2 cellular contexts compared by ENCODE assay signal in the genomic region with DNA sequence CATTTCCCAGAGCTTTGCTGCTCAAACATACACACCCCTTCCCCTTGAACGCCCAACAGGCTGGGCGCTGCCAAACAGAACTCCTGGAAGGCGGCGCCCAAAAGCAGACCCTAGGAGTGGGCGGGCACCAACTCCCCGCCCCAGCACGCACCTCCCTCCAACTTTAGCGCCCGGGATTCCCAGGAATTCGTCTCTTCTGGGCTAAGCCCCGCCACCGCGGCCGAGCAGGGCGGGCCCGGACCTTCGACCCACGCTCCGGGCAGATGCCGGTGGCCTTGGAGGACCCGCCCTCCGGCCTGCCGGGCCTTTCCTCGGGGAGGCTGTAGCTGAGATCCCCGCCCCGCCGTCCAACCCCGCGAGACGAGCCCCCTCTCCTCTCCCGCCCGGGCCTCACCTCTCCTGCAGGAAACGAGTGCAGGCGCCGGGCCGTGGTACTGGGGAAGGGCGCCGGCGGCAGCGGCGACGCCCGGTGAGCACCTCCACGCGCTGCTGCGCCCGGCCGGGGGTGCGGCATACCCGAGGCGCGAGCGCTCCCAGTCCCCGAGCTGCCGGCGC.
TF ChIP-seq lines count a peak whose summit lies in the region.

No MANE protein-coding gene starts in this region.

TF ChIP-seq in HEK293, 187 proteins besides CTCF, POLR2A, EP300 and RAD21 (continued from another document and continues in another):
- TF ChIP-seq GLIS2 (tag by site-specific recombination; IDR thresholded peaks at IDR 0.05) = peak; percentile 39; the same call in 1 of the 2 replicates
- no peak for TF ChIP-seq TCF7L2 (IDR thresholded peaks at IDR 0.05; ENCODE audit: borderline replicate concordance, low read depth, low read length)
- TF ChIP-seq ZNF621 (tag by site-specific recombination; IDR thresholded peaks at IDR 0.05) = no peak
- peak; percentile 87 for TF ChIP-seq KLF10 (tag by site-specific recombination; IDR thresholded peaks at IDR 0.05)
- TF ChIP-seq, protein P1, sequence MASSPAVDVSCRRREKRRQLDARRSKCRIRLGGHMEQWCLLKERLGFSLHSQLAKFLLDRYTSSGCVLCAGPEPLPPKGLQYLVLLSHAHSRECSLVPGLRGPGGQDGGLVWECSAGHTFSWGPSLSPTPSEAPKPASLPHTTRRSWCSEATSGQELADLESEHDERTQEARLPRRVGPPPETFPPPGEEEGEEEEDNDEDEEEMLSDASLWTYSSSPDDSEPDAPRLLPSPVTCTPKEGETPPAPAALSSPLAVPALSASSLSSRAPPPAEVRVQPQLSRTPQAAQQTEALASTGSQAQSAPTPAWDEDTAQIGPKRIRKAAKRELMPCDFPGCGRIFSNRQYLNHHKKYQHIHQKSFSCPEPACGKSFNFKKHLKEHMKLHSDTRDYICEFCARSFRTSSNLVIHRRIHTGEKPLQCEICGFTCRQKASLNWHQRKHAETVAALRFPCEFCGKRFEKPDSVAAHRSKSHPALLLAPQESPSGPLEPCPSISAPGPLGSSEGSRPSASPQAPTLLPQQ (tag by site-specific recombination; IDR thresholded peaks at IDR 0.05) = 0 out of 2 replicates have a peak, but pooled peaks have one; percentile 1
- TF ChIP-seq, protein P2, sequence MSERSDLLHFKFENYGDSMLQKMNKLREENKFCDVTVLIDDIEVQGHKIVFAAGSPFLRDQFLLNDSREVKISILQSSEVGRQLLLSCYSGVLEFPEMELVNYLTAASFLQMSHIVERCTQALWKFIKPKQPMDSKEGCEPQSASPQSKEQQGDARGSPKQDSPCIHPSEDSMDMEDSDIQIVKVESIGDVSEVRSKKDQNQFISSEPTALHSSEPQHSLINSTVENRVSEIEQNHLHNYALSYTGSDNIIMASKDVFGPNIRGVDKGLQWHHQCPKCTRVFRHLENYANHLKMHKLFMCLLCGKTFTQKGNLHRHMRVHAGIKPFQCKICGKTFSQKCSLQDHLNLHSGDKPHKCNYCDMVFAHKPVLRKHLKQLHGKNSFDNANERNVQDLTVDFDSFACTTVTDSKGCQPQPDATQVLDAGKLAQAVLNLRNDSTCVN (tag by site-specific recombination; optimal IDR thresholded peaks at IDR 0.05) = peak; percentile 67
- peak; percentile 82 for TF ChIP-seq ZNF335 (tag by site-specific recombination; conservative IDR thresholded peaks at IDR 0.05)
- TF ChIP-seq ZBTB20 (tag by site-specific recombination; IDR thresholded peaks at IDR 0.05) = peak; percentile 92
- TF ChIP-seq KLF1 (tag by site-specific recombination; IDR thresholded peaks at IDR 0.05) = peak; percentile 89
- TF ChIP-seq, protein P3, sequence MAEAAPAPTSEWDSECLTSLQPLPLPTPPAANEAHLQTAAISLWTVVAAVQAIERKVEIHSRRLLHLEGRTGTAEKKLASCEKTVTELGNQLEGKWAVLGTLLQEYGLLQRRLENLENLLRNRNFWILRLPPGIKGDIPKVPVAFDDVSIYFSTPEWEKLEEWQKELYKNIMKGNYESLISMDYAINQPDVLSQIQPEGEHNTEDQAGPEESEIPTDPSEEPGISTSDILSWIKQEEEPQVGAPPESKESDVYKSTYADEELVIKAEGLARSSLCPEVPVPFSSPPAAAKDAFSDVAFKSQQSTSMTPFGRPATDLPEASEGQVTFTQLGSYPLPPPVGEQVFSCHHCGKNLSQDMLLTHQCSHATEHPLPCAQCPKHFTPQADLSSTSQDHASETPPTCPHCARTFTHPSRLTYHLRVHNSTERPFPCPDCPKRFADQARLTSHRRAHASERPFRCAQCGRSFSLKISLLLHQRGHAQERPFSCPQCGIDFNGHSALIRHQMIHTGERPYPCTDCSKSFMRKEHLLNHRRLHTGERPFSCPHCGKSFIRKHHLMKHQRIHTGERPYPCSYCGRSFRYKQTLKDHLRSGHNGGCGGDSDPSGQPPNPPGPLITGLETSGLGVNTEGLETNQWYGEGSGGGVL (tag by site-specific recombination; IDR thresholded peaks at IDR 0.05) = peak; percentile 67
- no peak for TF ChIP-seq ZBTB1 (tag by site-specific recombination; IDR thresholded peaks at IDR 0.05)
- TF ChIP-seq ZFHX2 (tag by site-specific recombination; conservative IDR thresholded peaks at IDR 0.05) = peak; percentile 91
- TF ChIP-seq WT1 (tag by site-specific recombination; IDR thresholded peaks at IDR 0.05) = peak; percentile 59; the same call in 1 of the 2 replicates
- TF ChIP-seq, protein P4, sequence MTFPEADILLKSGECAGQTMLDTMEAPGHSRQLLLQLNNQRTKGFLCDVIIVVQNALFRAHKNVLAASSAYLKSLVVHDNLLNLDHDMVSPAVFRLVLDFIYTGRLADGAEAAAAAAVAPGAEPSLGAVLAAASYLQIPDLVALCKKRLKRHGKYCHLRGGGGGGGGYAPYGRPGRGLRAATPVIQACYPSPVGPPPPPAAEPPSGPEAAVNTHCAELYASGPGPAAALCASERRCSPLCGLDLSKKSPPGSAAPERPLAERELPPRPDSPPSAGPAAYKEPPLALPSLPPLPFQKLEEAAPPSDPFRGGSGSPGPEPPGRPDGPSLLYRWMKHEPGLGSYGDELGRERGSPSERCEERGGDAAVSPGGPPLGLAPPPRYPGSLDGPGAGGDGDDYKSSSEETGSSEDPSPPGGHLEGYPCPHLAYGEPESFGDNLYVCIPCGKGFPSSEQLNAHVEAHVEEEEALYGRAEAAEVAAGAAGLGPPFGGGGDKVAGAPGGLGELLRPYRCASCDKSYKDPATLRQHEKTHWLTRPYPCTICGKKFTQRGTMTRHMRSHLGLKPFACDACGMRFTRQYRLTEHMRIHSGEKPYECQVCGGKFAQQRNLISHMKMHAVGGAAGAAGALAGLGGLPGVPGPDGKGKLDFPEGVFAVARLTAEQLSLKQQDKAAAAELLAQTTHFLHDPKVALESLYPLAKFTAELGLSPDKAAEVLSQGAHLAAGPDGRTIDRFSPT (tag by site-specific recombination; IDR thresholded peaks at IDR 0.05) = peak; percentile 64; the same call in 1 of the 2 replicates
- peak; percentile 97 for TF ChIP-seq SP2 (tag by site-specific recombination; IDR thresholded peaks at IDR 0.05)
- TF ChIP-seq ZNF423 (tag by site-specific recombination; IDR thresholded peaks at IDR 0.05) = no peak
- peak; percentile 95 for TF ChIP-seq KLF9 (tag by site-specific recombination; IDR thresholded peaks at IDR 0.05; ENCODE audit: low read depth)
- TF ChIP-seq, protein P5, sequence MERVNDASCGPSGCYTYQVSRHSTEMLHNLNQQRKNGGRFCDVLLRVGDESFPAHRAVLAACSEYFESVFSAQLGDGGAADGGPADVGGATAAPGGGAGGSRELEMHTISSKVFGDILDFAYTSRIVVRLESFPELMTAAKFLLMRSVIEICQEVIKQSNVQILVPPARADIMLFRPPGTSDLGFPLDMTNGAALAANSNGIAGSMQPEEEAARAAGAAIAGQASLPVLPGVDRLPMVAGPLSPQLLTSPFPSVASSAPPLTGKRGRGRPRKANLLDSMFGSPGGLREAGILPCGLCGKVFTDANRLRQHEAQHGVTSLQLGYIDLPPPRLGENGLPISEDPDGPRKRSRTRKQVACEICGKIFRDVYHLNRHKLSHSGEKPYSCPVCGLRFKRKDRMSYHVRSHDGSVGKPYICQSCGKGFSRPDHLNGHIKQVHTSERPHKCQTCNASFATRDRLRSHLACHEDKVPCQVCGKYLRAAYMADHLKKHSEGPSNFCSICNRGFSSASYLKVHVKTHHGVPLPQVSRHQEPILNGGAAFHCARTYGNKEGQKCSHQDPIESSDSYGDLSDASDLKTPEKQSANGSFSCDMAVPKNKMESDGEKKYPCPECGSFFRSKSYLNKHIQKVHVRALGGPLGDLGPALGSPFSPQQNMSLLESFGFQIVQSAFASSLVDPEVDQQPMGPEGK (tag by site-specific recombination; IDR thresholded peaks at IDR 0.05) = peak; percentile 82
- no peak for TF ChIP-seq ZNF629 (tag by site-specific recombination; IDR thresholded peaks at IDR 0.05)

TF ChIP-seq in SK-N-SH, 30 proteins besides CTCF, POLR2A, EP300 and RAD21 (continued from another document):
- TF ChIP-seq, protein P6, sequence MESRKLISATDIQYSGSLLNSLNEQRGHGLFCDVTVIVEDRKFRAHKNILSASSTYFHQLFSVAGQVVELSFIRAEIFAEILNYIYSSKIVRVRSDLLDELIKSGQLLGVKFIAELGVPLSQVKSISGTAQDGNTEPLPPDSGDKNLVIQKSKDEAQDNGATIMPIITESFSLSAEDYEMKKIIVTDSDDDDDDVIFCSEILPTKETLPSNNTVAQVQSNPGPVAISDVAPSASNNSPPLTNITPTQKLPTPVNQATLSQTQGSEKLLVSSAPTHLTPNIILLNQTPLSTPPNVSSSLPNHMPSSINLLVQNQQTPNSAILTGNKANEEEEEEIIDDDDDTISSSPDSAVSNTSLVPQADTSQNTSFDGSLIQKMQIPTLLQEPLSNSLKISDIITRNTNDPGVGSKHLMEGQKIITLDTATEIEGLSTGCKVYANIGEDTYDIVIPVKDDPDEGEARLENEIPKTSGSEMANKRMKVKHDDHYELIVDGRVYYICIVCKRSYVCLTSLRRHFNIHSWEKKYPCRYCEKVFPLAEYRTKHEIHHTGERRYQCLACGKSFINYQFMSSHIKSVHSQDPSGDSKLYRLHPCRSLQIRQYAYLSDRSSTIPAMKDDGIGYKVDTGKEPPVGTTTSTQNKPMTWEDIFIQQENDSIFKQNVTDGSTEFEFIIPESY (IDR thresholded peaks at IDR 0.05; ENCODE audit: borderline replicate concordance, low read depth) = no peak; the same call in 1 of the 2 replicates
